8 cellular contexts compared by ENCODE assay signal in genomic region chr15:85794598-85795319, GRCh38. TPM values are rescaled to one million over a fixed set of nuclear protein-coding genes. Genes with fewer than 3 reads are reported as not detected.
DNase-seq lines count a peak whose midpoint lies in the region; ATAC-seq lines count a peak whose summit lies in the region.

KLHL25 (minus strand) TSS chr15:85794925; CDS start chr15:85769810, 25,115 bp downstream.

- ATAC-seq in GM21367 (IDR thresholded peaks at IDR 0.05; ENCODE audit: unreplicated experiment): peak; percentile 99
- peak; percentile 98 for ATAC-seq in activated CD8-positive, alpha-beta memory T cell treated with anti-CD3 and anti-CD28 coated beads, Interleukin-2, amount 10 ng/mL, durations not matched to agents 7 days and 5 days

- CTCF ChIA-PET in activated CD8-positive, alpha-beta memory T cell treated with anti-CD3 and anti-CD28 coated beads, Interleukin-2, amount 10 ng/mL, durations not matched to agents 7 days and 5 days (lab: Charles Lee): no interaction called here

- H3K27ac Mint-ChIP-seq in activated CD8-positive, alpha-beta memory T cell treated with anti-CD3 and anti-CD28 coated beads, Interleukin-2, amount 10 ng/mL, durations not matched to agents 7 days and 5 days: peak within 1 kb of the TSS; percentile 80

- no peaks in the 10 kb centered on the region for H3K9me3 ChIP-seq in endocrine pancreas (ENCODE audit: control insufficient read depth, low read length)

- no peaks in the 10 kb centered on the region for H3K9me3 Mint-ChIP-seq in activated CD8-positive, alpha-beta memory T cell treated with anti-CD3 and anti-CD28 coated beads, Interleukin-2, amount 10 ng/mL, durations not matched to agents 7 days and 5 days (ENCODE audit: low read depth)

- peaks cover 19% of the 10 kb centered on the region for H3K4me1 Mint-ChIP-seq in activated CD8-positive, alpha-beta memory T cell treated with anti-CD3 and anti-CD28 coated beads, Interleukin-2, amount 10 ng/mL, durations not matched to agents 7 days and 5 days

- no peaks in the 10 kb centered on the region for H3K36me3 ChIP-seq in endocrine pancreas (ENCODE audit: control insufficient read depth, insufficient read depth, low read length)

- DNase-seq in COLO829 (ENCODE audit: low spot score) (peak; percentile 96), HT1080 (ENCODE audit: low read depth) (peak; percentile 89), NOMO-1 (lab: John Stamatoyannopoulos, UW; ENCODE audit: unreplicated experiment in 2 of 2) (peak; percentile 94 to 98), mesenteric fat pad (ENCODE audit: low spot score) (peak; percentile 96)
- peak; percentile 95 for DNase-seq in activated CD8-positive, alpha-beta memory T cell treated with anti-CD3 and anti-CD28 coated beads, Interleukin-2, amount 10 ng/mL, durations not matched to agents 7 days and 5 days
- DNase-seq in stimulated activated CD8-positive, alpha-beta memory T cell treated with anti-CD3 and anti-CD28 coated beads, Interleukin-15, amount 100 ng/mL, for 1 hour (ENCODE audit: low read depth): peak; percentile 80

- no peaks in the 10 kb centered on the region for H3K4me1 ChIP-seq in endocrine pancreas (ENCODE audit: control insufficient read depth, insufficient read depth, low read length)

- H3K27me3 ChIP-seq in endocrine pancreas (ENCODE audit: control insufficient read depth, insufficient read depth, low read length): no peaks in the 10 kb centered on the region

- H3K4me3 ChIP-seq in endocrine pancreas (ENCODE audit: control insufficient read depth, insufficient read depth, low read length): peak within 1 kb of the TSS; percentile 88

- no peaks in the 10 kb centered on the region for H3K27me3 Mint-ChIP-seq in activated CD8-positive, alpha-beta memory T cell treated with anti-CD3 and anti-CD28 coated beads, Interleukin-2, amount 10 ng/mL, durations not matched to agents 7 days and 5 days

- peak within 1 kb of the TSS; percentile 80 for H3K9ac ChIP-seq in endocrine pancreas (ENCODE audit: control insufficient read depth, insufficient read depth, low read length)

- no peaks in the 10 kb centered on the region for H3K36me3 Mint-ChIP-seq in activated CD8-positive, alpha-beta memory T cell treated with anti-CD3 and anti-CD28 coated beads, Interleukin-2, amount 10 ng/mL, durations not matched to agents 7 days and 5 days

- peak within 1 kb of the TSS; percentile 80 for H3K4me3 Mint-ChIP-seq in activated CD8-positive, alpha-beta memory T cell treated with anti-CD3 and anti-CD28 coated beads, Interleukin-2, amount 10 ng/mL, durations not matched to agents 7 days and 5 days

RNA-seq across cellular contexts. Expression of gene KLHL25, which starts in this region (rescaled TPM):
- total RNA-seq in HT1080 (2014; rRNA removed; shearing (Covaris generic)): 3.3 and 4.6 TPM in 2 replicates
- polyA plus RNA-seq in HT1080 (2015; cell fraction: cytosol; rRNA removed): 2.1 and 2.6 TPM in 2 replicates
- polyA plus RNA-seq in HT1080 (2015; cell fraction: nucleus; rRNA removed): 4.4 and 4.5 TPM in 2 replicates
- total RNA-seq in activated CD8-positive, alpha-beta memory T cell treated with anti-CD3 and anti-CD28 coated beads, Interleukin-2, amount 10 ng/mL, durations not matched to agents 7 days and 5 days: 1 to 10 TPM; 4.3 to 4.5 TPM
- 30.0 TPM for total RNA-seq in mesenteric fat pad

Comparison
In these comparisons a context has a peak if more than half of its experiments do, and no peak if none do; other contexts are left out.
1. Peak in every context shown above with its lines: DNase-seq, ATAC-seq and H3K4me3 ChIP-seq.